ENCODE assay signal across 18 cellular contexts in genomic region chr3:69121950-69122349, GRCh38. TPM values are rescaled to one million over a fixed set of nuclear protein-coding genes. Genes with fewer than 3 reads are reported as not detected.
DNase-seq lines count a peak whose midpoint lies in the region; ATAC-seq and TF ChIP-seq lines count a peak whose summit lies in the region.
"Had no signal": no experiment of that assay in that cellular context is flagged by ENCODE, and none has a peak within 500 bp of the region (broad histone marks: within the 10 kb centered on the region; RNA-seq: fewer than 3 reads in every experiment).

No MANE protein-coding gene starts in this region.

- DNase-seq in heart left ventricle: no peak
- no peak for DNase-seq in Right ventricle myocardium inferior (ENCODE audit: missing footprints)
- peak; percentile 30 for DNase-seq in glutamatergic neuron
- no peak for DNase-seq in neural crest cell (ENCODE audit: low read depth, low spot score)
- DNase-seq in upper lobe of right lung: no peak
- no peak for DNase-seq in AG20443 (ENCODE audit: low spot score)
- DNase-seq: activated B cell treated with CpG ODN at 0.5 μM for 24 hours; Kasumi-1; kidney glomerular epithelial cell; NCI-H2171 treated with DMSO at 0.1 percent for 48 hours; ovary; stimulated activated CD4-positive, alpha-beta T cell treated with anti-CD3 and anti-CD28 coated beads, Interleukin-4, amount 100 ng/mL, for 24 hours had no signal

- no peak for TF ChIP-seq POLR2A in heart left ventricle (IDR thresholded peaks at IDR 0.05)

- H3K27me3 Mint-ChIP-seq in glutamatergic neuron (ENCODE audit: unreplicated experiment): no peaks in the 10 kb centered on the region
- no peaks in the 10 kb centered on the region for H3K27me3 Mint-ChIP-seq in neural crest cell (ENCODE audit: low read depth)
- H3K27me3 Mint-ChIP-seq: activated B cell treated with CpG ODN at 0.5 μM for 24 hours; activated naive CD4-positive, alpha-beta T cell treated with anti-CD3 and anti-CD28 coated beads, Interleukin-2, amount 50 U/mL, for 24 hours had no signal

- H3K27ac ChIP-seq in heart left ventricle: peak overlapping the region; percentile 54 to 91 (median 80)
- peak overlapping the region; percentile 33 for H3K27ac ChIP-seq in upper lobe of right lung
- H3K27ac ChIP-seq: A549, C4-2B, ovary had no signal

- H3K4me3 Mint-ChIP-seq in glutamatergic neuron (ENCODE audit: unreplicated experiment): no peak overlapping the region
- H3K4me3 Mint-ChIP-seq in neural crest cell: peak overlapping the region; percentile 73
- H3K4me3 Mint-ChIP-seq: activated B cell treated with CpG ODN at 0.5 μM for 24 hours; activated naive CD4-positive, alpha-beta T cell treated with anti-CD3 and anti-CD28 coated beads, Interleukin-2, amount 50 U/mL, for 24 hours; T-helper 2 cell treated with Interferon-gamma antibody and Interleukin-4, amounts not matched to agents 5 μg/mL and 100 μg/mL, for 36 hours had no signal

- no peaks in the 10 kb centered on the region for H3K27me3 ChIP-seq in heart left ventricle
- no peaks in the 10 kb centered on the region for H3K27me3 ChIP-seq in upper lobe of right lung
- H3K27me3 ChIP-seq: ovary had no signal

- peak in 2 of 4 donors; percentile 41 to 43 for ATAC-seq in heart left ventricle
- no peak for ATAC-seq in Right ventricle myocardium inferior
- ATAC-seq in upper lobe of right lung: no peak
- ATAC-seq in activated CD4-positive, CD25-positive, alpha-beta regulatory T cell treated with anti-CD3 and anti-CD28 coated beads, Interleukin-2, amount 50 U/mL, for 24 hours: no peak
- no peak for ATAC-seq in GM21786 (IDR thresholded peaks at IDR 0.05; ENCODE audit: unreplicated experiment)
- ATAC-seq: A549 had no signal

- H3K4me1 ChIP-seq in heart left ventricle: peaks cover 0 to 19% (median 4%) of the 10 kb centered on the region in 12 donors
- H3K4me1 ChIP-seq in upper lobe of right lung: peaks cover 8% of the 10 kb centered on the region
- H3K4me1 ChIP-seq: A549 had no signal

- no peak for TF ChIP-seq CTCF in heart left ventricle (IDR thresholded peaks at IDR 0.05)
- no peak for TF ChIP-seq CTCF in glutamatergic neuron (IDR thresholded peaks at IDR 0.05; ENCODE audit: partially characterized antibody, unreplicated experiment)
- TF ChIP-seq CTCF in neural crest cell (conservative IDR thresholded peaks at IDR 0.05): no peak
- TF ChIP-seq CTCF in upper lobe of right lung (IDR thresholded peaks at IDR 0.05): no peak

- H3K4me3 ChIP-seq in heart left ventricle (peak overlapping the region; percentile 21 to 63 (median 50)), upper lobe of right lung (no peak overlapping the region)
- H3K4me3 ChIP-seq: A549, ovary had no signal

- H3K9me3 Mint-ChIP-seq in glutamatergic neuron (ENCODE audit: unreplicated experiment): no peaks in the 10 kb centered on the region
- no peaks in the 10 kb centered on the region for H3K9me3 Mint-ChIP-seq in neural crest cell
- H3K9me3 Mint-ChIP-seq: activated B cell treated with CpG ODN at 0.5 μM for 24 hours; activated naive CD4-positive, alpha-beta T cell treated with anti-CD3 and anti-CD28 coated beads, Interleukin-2, amount 50 U/mL, for 24 hours; T-helper 2 cell treated with Interferon-gamma antibody and Interleukin-4, amounts not matched to agents 5 μg/mL and 100 μg/mL, for 36 hours had no signal

- H3K36me3 Mint-ChIP-seq in glutamatergic neuron (ENCODE audit: unreplicated experiment): no peaks in the 10 kb centered on the region
- H3K36me3 Mint-ChIP-seq in neural crest cell (ENCODE audit: low read depth): peaks cover 3% of the 10 kb centered on the region
- H3K36me3 Mint-ChIP-seq: activated naive CD4-positive, alpha-beta T cell treated with anti-CD3 and anti-CD28 coated beads, Interleukin-2, amount 50 U/mL, for 24 hours had no signal

- no peak overlapping the region for H3K27ac Mint-ChIP-seq in glutamatergic neuron (ENCODE audit: unreplicated experiment)
- peak overlapping the region; percentile 70 for H3K27ac Mint-ChIP-seq in neural crest cell (ENCODE audit: unreplicated experiment)
- H3K27ac Mint-ChIP-seq: activated B cell treated with CpG ODN at 0.5 μM for 24 hours; activated naive CD4-positive, alpha-beta T cell treated with anti-CD3 and anti-CD28 coated beads, Interleukin-2, amount 50 U/mL, for 24 hours; T-helper 2 cell treated with Interferon-gamma antibody and Interleukin-4, amounts not matched to agents 5 μg/mL and 100 μg/mL, for 36 hours had no signal

- H3K36me3 ChIP-seq in heart left ventricle: peaks cover 0 to 7% (median 0%) of the 10 kb centered on the region in 9 donors
- H3K36me3 ChIP-seq in upper lobe of right lung: no peaks in the 10 kb centered on the region
- H3K36me3 ChIP-seq: ovary had no signal

- H3K9me3 ChIP-seq in heart left ventricle: no peaks in the 10 kb centered on the region
- no peaks in the 10 kb centered on the region for H3K9me3 ChIP-seq in upper lobe of right lung
- H3K9me3 ChIP-seq: A549, ovary had no signal

- 19 to 22% (median 20%) methylated on average over 8 of the region's 8 CpGs for WGBS in heart left ventricle, 4 donors

- intact Hi-C loops in heart left ventricle (cut with DNase I) (loop anchor here in 3 of 10 donors (1.0 to 5.0 kb wide), 4 partner anchors 35 to 72 kb away; partner anchors contain the start of genes ARL6IP5 (in 1 of the 3) and UBA3 (in 1 of the 3)), Right ventricle myocardium inferior (cut with DNase I) (loop anchor here (2.0 kb wide), 1 partner anchor 41 kb away; the partner anchor contains the start of gene UBA3), upper lobe of right lung (cut with DNase I) (no loop called here)

- H3K4me1 Mint-ChIP-seq in glutamatergic neuron (ENCODE audit: low read depth, unreplicated experiment): peaks cover 2% of the 10 kb centered on the region
- peaks cover 52% of the 10 kb centered on the region for H3K4me1 Mint-ChIP-seq in neural crest cell
- H3K4me1 Mint-ChIP-seq: activated naive CD4-positive, alpha-beta T cell treated with anti-CD3 and anti-CD28 coated beads, Interleukin-2, amount 50 U/mL, for 24 hours had no signal

RNA-seq across cellular contexts. Expression of gene LMOD3, which starts 0.4 kb away (rescaled TPM):
- total RNA-seq in heart left ventricle (100 to 1,000 TPM in 8 of 9 donors, 10 to 100 TPM in 1; 95.9 to 233 (median 159) TPM), Right ventricle myocardium inferior (149 TPM), glutamatergic neuron (ENCODE audit: unreplicated experiment) (not detected), neural crest cell (3.8 and 4.2 TPM in 2 replicates), upper lobe of right lung (0.12 TPM)
- polyA plus RNA-seq in heart left ventricle: 10 to 100 TPM; 38.6 to 99.8 TPM
- total RNA-seq: activated B cell treated with CpG ODN at 0.5 μM for 24 hours had no signal
- polyA plus RNA-seq: A549 had no signal

RNA-seq across cellular contexts. Expression of gene ARL6IP5, which starts 37.2 kb away (rescaled TPM):
- 100 to 1,000 TPM; 164 to 231 (median 197) TPM for total RNA-seq in heart left ventricle
- polyA plus RNA-seq in heart left ventricle: 100 to 1,000 TPM; 245 to 256 TPM
- total RNA-seq in Right ventricle myocardium inferior: 195 TPM
- total RNA-seq in glutamatergic neuron (ENCODE audit: unreplicated experiment): 74.0 TPM
- 59.2 and 59.9 TPM in 2 replicates for total RNA-seq in neural crest cell
- total RNA-seq in upper lobe of right lung: 132 TPM

RNA-seq across cellular contexts. Expression of gene UBA3, which starts 41.8 kb away (rescaled TPM):
- 100 to 1,000 TPM in 2 of 9 donors, 10 to 100 TPM in 7; 70.9 to 117 (median 79.4) TPM for total RNA-seq in heart left ventricle
- 10 to 100 TPM; 45.1 to 57.7 TPM for polyA plus RNA-seq in heart left ventricle
- total RNA-seq in Right ventricle myocardium inferior: 89.1 TPM
- total RNA-seq in glutamatergic neuron (ENCODE audit: unreplicated experiment): 68.6 TPM
- 75.6 and 78.8 TPM in 2 replicates for total RNA-seq in neural crest cell
- 55.3 TPM for total RNA-seq in upper lobe of right lung

Comparison
In these comparisons a context has a peak if more than half of its experiments do, and no peak if none do; other contexts are left out.
1. RNA of gene LMOD3, which starts 0.4 kb away (total RNA-seq): 95.9 to 233 TPM in heart left ventricle and 149 TPM in Right ventricle myocardium inferior (single experiment); 3.8 to 4.2 TPM in neural crest cell, 0.12 TPM in upper lobe of right lung (single experiment) and not detected in glutamatergic neuron (single experiment); every median in the first group is over 10 times any median in the second.